Comparison of ENCODE assay signal across 1 cellular context in the genomic region with DNA sequence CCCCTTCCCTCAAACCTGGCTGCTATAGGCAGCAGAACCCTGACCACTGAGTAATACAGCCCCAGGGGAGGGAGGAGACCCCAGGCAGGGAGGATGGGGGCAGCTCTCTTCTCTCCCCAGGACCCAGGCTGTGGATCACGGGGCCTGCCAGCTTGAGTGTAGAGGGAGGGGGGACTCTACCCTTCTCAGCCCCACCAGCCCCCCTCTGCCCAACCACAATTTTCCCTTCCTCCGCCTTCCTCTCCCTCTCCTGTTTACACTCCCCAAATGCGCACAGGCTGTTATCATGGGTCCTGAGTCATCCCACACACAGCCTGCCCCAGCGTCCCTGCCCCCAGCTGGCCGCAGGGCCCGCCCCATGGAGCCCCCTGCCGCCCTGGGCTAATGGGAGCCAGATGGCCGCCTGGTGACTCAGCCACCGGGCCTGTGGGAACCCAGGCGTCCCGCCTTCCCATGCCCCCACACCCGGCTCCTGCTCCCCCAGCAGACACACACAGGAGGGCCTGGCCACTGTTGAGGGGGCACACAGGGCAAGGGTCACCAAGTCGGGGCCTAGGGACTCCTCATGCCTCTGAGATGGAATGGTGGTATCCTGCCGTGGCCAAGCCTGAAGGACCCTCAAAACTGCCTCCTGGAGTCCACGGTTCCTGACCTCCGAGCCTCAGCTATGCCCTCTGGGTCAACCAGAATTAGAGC.
TF ChIP-seq lines count a peak whose summit lies in the region.

No MANE protein-coding gene starts in this region.

TF ChIP-seq in HepG2, 621 proteins besides CTCF, POLR2A, EP300 and RAD21 (continued from another document):
- TF ChIP-seq ZNF597 (CRISPR knock-in tag; IDR thresholded peaks at IDR 0.05) (no peak), HMG20B (CRISPR knock-in tag; conservative IDR thresholded peaks at IDR 0.05) (0 out of 2 replicates have a peak, but pooled peaks have one; percentile 49), ARHGAP35 (CRISPR knock-in tag; IDR thresholded peaks at IDR 0.05; ENCODE audit: borderline replicate concordance) (no peak; the same call in 1 of the 2 replicates), CEBPB (IDR thresholded peaks at IDR 0.05; ENCODE audit: borderline replicate concordance, low read depth, low read length) (no peak), NR2C2 (CRISPR knock-in tag; IDR thresholded peaks at IDR 0.05; ENCODE audit: borderline replicate concordance) (0 out of 2 replicates have a peak, but pooled peaks have one; percentile 11), FOXA1 (IDR thresholded peaks at IDR 0.05) (peak; percentile 57; the same call in 1 of the 2 replicates), FOXA1 (CRISPR knock-in tag; IDR thresholded peaks at IDR 0.05) (peak; percentile 92), JUN (CRISPR knock-in tag; IDR thresholded peaks at IDR 0.05) (peak; percentile 63; the same call in 1 of the 2 replicates)
- TF ChIP-seq, protein P1, sequence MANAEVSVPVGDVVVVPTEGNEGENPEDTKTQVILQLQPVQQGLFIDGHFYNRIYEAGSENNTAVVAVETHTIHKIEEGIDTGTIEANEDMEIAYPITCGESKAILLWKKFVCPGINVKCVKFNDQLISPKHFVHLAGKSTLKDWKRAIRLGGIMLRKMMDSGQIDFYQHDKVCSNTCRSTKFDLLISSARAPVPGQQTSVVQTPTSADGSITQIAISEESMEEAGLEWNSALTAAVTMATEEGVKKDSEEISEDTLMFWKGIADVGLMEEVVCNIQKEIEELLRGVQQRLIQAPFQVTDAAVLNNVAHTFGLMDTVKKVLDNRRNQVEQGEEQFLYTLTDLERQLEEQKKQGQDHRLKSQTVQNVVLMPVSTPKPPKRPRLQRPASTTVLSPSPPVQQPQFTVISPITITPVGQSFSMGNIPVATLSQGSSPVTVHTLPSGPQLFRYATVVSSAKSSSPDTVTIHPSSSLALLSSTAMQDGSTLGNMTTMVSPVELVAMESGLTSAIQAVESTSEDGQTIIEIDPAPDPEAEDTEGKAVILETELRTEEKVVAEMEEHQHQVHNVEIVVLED (CRISPR knock-in tag; IDR thresholded peaks at IDR 0.05; ENCODE audit: borderline replicate concordance): no peak
